Comparison of ENCODE assay signal across 10 cellular contexts in the genomic region with DNA sequence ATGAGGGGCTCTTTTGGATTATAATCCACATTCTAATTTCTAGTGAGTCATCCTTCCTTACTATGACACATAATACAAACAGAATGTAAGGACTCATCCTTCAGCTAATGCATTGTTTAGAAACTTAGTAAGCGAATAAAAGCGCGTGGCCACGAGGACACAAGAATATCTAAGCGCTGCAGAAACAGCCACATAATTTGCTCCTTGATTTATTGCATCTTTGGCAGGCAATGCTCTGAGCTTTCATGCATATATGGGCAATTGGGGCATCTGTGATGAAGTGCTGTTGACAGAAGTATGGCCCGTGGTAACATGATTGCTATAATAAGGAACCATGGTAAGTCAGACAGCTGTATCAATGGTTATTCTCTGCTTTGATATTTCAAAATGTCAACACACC.
A peak's percentile ranks its signal among the peaks of the same experiment; 100 is the strongest.
DNase-seq lines count a peak whose midpoint lies in the region; ATAC-seq and TF ChIP-seq lines count a peak whose summit lies in the region.
"Had no signal": no experiment of that assay in that cellular context is flagged by ENCODE, and none has a peak within 500 bp of the region (broad histone marks: within the 10 kb centered on the region; RNA-seq: fewer than 3 reads in every experiment).

No MANE protein-coding gene starts in this region.

- no peak overlapping the region for H3K4me3 Mint-ChIP-seq in HFFc6
- no peak overlapping the region for H3K4me3 Mint-ChIP-seq in naive thymus-derived CD8-positive, alpha-beta T cell
- H3K4me3 Mint-ChIP-seq: CD4-positive, alpha-beta T cell had no signal

- intact Hi-C loops in head of caudate nucleus (cut with DNase I) = no loop called here

- ATAC-seq in naive thymus-derived CD8-positive, alpha-beta T cell = no peak

- no peaks in the 10 kb centered on the region for H3K36me3 Mint-ChIP-seq in HFFc6 (ENCODE audit: low read depth)
- no peaks in the 10 kb centered on the region for H3K36me3 Mint-ChIP-seq in naive thymus-derived CD8-positive, alpha-beta T cell

- POLR2A ChIA-PET in AG04449 (lab: Yijun Ruan, JAX) = interaction anchor here (0.7 to 1.1 kb wide), 3 partner anchors 13 to 224 kb away, joined by 3 read pairs; no protein-coding TSS in a partner anchor
- POLR2A ChIA-PET in naive thymus-derived CD8-positive, alpha-beta T cell (lab: Charles Lee) = no interaction called here

- H3K4me1 Mint-ChIP-seq in HFFc6 (ENCODE audit: low read depth) = peaks cover 7% of the 10 kb centered on the region; the same call in 1 of the 2 replicates
- H3K4me1 Mint-ChIP-seq in naive thymus-derived CD8-positive, alpha-beta T cell = no peaks in the 10 kb centered on the region

- CTCF ChIA-PET in AG04449 (lab: Yijun Ruan, JAX) = no interaction called here

- TF ChIP-seq CTCF in AG04449 (IDR thresholded peaks at IDR 0.05; ENCODE audit: insufficient read depth, low read length, missing control alignments) (no peak), HFFc6 (IDR thresholded peaks at IDR 0.05) (no peak), foreskin fibroblast (IDR thresholded peaks at IDR 0.05; ENCODE audit: low read depth, low read length) (no peak)

- DNase-seq in AG04449 (ENCODE audit: low read depth, low spot score) = peak; percentile 74
- DNase-seq in HFFc6 = peak; percentile 85
- DNase-seq in SHP77 (lab: John Stamatoyannopoulos, UW) = peak; percentile 96 to 97
- peak; percentile 89 to 91 for DNase-seq in foreskin fibroblast
- DNase-seq in naive thymus-derived CD8-positive, alpha-beta T cell = no peak
- DNase-seq in head of caudate nucleus = no peak
- no peak for DNase-seq in activated naive CD4-positive, alpha-beta T cell (lab: John Stamatoyannopoulos, UW)
- no peak for DNase-seq in SIG-M5 treated with dmso at 0.1 percent for 504 hours (lab: John Stamatoyannopoulos, UW; ENCODE audit: unreplicated experiment)
- DNase-seq: activated naive CD4-positive, alpha-beta T cell treated with anti-CD3 and anti-CD28 coated beads, Interleukin-2, amount 50 U/mL, for 16 hours; CD4-positive, alpha-beta T cell had no signal

- H3K27me3 Mint-ChIP-seq in HFFc6 (ENCODE audit: insufficient read depth) = no peaks in the 10 kb centered on the region
- H3K27me3 Mint-ChIP-seq in naive thymus-derived CD8-positive, alpha-beta T cell = no peaks in the 10 kb centered on the region
- H3K27me3 Mint-ChIP-seq: CD4-positive, alpha-beta T cell had no signal

- H3K4me3 ChIP-seq in AG04449 (ENCODE audit: low read depth, low read length) = no peak overlapping the region
- no peak overlapping the region for H3K4me3 ChIP-seq in foreskin fibroblast (ENCODE audit: low read depth in 1 of 2, low read length in 2 of 2)

- no peaks in the 10 kb centered on the region; the same call in 1 of the 2 replicates for H3K9me3 Mint-ChIP-seq in HFFc6
- peaks cover 0 to 15% (median 10%) of the 10 kb centered on the region in 9 donors for H3K9me3 Mint-ChIP-seq in naive thymus-derived CD8-positive, alpha-beta T cell

- peak overlapping the region; percentile 27; the same call in 1 of the 2 replicates for H3K27ac Mint-ChIP-seq in HFFc6
- H3K27ac Mint-ChIP-seq in naive thymus-derived CD8-positive, alpha-beta T cell = no peak overlapping the region
- H3K27ac Mint-ChIP-seq: CD4-positive, alpha-beta T cell had no signal

Comparison
In these comparisons a context has a peak if more than half of its experiments do, and no peak if none do; other contexts are left out.
1. DNase-seq: peak in AG04449 (single experiment), HFFc6 (single experiment), SHP77 (2 of 2) and foreskin fibroblast (2 of 2); none in naive thymus-derived CD8-positive, alpha-beta T cell (0 of 10), head of caudate nucleus (0 of 42), activated naive CD4-positive, alpha-beta T cell (0 of 4) and SIG-M5 treated with dmso at 0.1 percent for 504 hours (single experiment).